ENCODE assay signal across 17 cellular contexts in genomic region chr4:12545845-12546244, GRCh38.
"Had no signal": no experiment of that assay in that cellular context is flagged by ENCODE, and none has a peak within 500 bp of the region (broad histone marks: within the 10 kb centered on the region; RNA-seq: fewer than 3 reads in every experiment).

No MANE protein-coding gene starts in this region.

- H3K36me3 ChIP-seq: left ventricle myocardium inferior, lower lobe of right lung, pancreas, tibial artery, upper lobe of right lung, vagina had no signal

- H3K4me1 ChIP-seq: left ventricle myocardium inferior, lower lobe of right lung, pancreas, tibial artery, upper lobe of right lung, vagina had no signal

- H3K4me3 ChIP-seq: coronary artery, left ventricle myocardium inferior, lower lobe of right lung, pancreas, tibial artery, upper lobe of right lung, vagina had no signal

- H3K27me3 ChIP-seq: pancreas, tibial artery, upper lobe of right lung, vagina had no signal

- DNase-seq: effector CD4-positive, alpha-beta T cell; endodermal cell; foreskin fibroblast; kidney; left cardiac atrium; left ventricle myocardium inferior; lower lobe of right lung; naive B cell; occipital lobe; pancreas; right cardiac atrium; stimulated activated CD4-positive, alpha-beta T cell treated with anti-CD3 and anti-CD28 coated beads, Interleukin-4, amount 100 ng/mL, for 1 hour; stimulated activated CD8-positive, alpha-beta memory T cell treated with anti-CD3 and anti-CD28 coated beads, Interleukin-4, amount 100 ng/mL, for 48 hours; tibial artery; upper lobe of right lung had no signal

- H3K9me3 ChIP-seq: pancreas, tibial artery, upper lobe of right lung, vagina had no signal

- H3K27ac ChIP-seq: coronary artery, left ventricle myocardium inferior, lower lobe of right lung, pancreas, tibial artery, upper lobe of right lung, vagina had no signal
